In the genomic region with DNA sequence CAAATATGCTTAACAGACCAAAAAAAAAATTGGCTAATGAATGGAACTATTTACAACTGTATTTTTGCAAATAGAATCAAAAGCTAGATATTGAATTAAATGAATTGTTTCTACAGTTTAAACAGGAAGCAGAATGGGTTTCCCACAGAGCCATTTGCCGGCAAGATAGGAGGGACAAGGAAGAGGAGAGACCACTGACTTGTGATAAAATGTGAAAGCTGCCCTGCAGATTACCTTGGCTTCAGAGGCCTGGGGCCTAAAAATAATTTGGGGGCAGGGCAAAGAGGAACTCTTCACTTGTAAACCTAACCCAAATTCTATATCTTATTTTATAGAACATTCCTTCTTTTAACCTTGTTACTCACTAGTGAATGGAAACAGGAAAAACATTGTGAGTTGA, we compare ENCODE assay signal across 17 cellular contexts.
"Had no signal": no experiment of that assay in that cellular context is flagged by ENCODE, and none has a peak within 500 bp of the region (broad histone marks: within the 10 kb centered on the region; RNA-seq: fewer than 3 reads in every experiment).

No MANE protein-coding gene starts in this region.

- H3K4me3 Mint-ChIP-seq: activated CD8-positive, alpha-beta T cell treated with anti-CD3 and anti-CD28 coated beads, Interleukin-2, amount 10 ng/mL, durations not matched to agents 7 days and 5 days; nephron; stimulated activated naive CD8-positive, alpha-beta T cell treated with anti-CD3 and anti-CD28 coated beads, Interleukin-15, Interleukin-2, amounts not matched to agents 100 ng/mL and 50 ng/mL, for 24 hours; T-helper 2 cell treated with Interferon-gamma antibody and Interleukin-4, amounts not matched to agents 5 μg/mL and 100 μg/mL, for 36 hours had no signal

- ATAC-seq: activated CD8-positive, alpha-beta T cell treated with anti-CD3 and anti-CD28 coated beads, Interleukin-2, amount 10 ng/mL, durations not matched to agents 7 days and 5 days; heart left ventricle; left lobe of liver had no signal

- H3K27ac ChIP-seq: ascending aorta, heart left ventricle, ovary, sigmoid colon had no signal

- DNase-seq: activated CD4-positive, alpha-beta T cell treated with anti-CD3 and anti-CD28 coated beads for 48 hours; activated CD8-positive, alpha-beta memory T cell treated with anti-CD3 and anti-CD28 coated beads, Interleukin-2, amount 50 U/mL, for 48 hours; activated CD8-positive, alpha-beta T cell treated with anti-CD3 and anti-CD28 coated beads, Interleukin-2, amount 10 ng/mL, durations not matched to agents 7 days and 5 days; heart left ventricle; islet precursor cell; mammary epithelial cell; ovary; sigmoid colon; stimulated activated CD4-positive, alpha-beta T cell treated with anti-CD3 and anti-CD28 coated beads, Interleukin-2, amount 100 ng/mL, for 48 hours had no signal

- H3K4me1 ChIP-seq: ascending aorta had no signal

- H3K9me3 ChIP-seq: ascending aorta, heart left ventricle, ovary, sigmoid colon had no signal

- H3K27ac Mint-ChIP-seq: activated CD8-positive, alpha-beta T cell treated with anti-CD3 and anti-CD28 coated beads, Interleukin-2, amount 10 ng/mL, durations not matched to agents 7 days and 5 days; nephron; stimulated activated naive CD8-positive, alpha-beta T cell treated with anti-CD3 and anti-CD28 coated beads, Interleukin-15, Interleukin-2, amounts not matched to agents 100 ng/mL and 50 ng/mL, for 24 hours; T-helper 2 cell treated with Interferon-gamma antibody and Interleukin-4, amounts not matched to agents 5 μg/mL and 100 μg/mL, for 36 hours had no signal

- H3K36me3 ChIP-seq: ascending aorta, heart left ventricle, ovary, sigmoid colon had no signal

- H3K9me3 Mint-ChIP-seq: nephron had no signal

- H3K4me3 ChIP-seq: ascending aorta, heart left ventricle, ovary, sigmoid colon had no signal

- FAIRE-seq: bronchial epithelial cell, endothelial cell of umbilical vein, frontal cortex had no signal

- H3K27me3 ChIP-seq: ascending aorta, heart left ventricle, ovary, sigmoid colon had no signal
